ENCODE assay signal across 20 cellular contexts in the genomic region with DNA sequence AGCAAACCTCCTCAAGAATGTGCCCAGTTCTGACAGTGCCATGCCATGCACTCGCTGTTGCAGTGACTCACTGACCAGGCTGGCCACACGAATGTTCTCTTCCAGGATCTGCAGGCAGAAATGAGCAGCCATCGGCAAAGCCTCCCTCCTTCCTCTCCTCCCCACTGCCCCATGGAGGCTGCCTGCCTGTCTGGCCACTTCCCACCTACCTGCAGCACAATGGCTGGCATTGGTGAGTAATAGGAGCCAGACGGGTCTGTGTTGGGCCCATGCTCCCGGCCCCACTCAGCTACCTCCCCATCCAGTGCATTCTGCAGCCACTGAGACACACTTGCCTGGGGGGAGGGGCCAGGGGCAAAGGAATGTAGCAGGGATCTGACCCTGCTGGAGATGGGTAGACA. TPM values are rescaled to one million over a fixed set of nuclear protein-coding genes. Genes with fewer than 3 reads are reported as not detected.
A peak's percentile ranks its signal among the peaks of the same experiment; 100 is the strongest.
DNase-seq lines count a peak whose midpoint lies in the region; TF ChIP-seq lines count a peak whose summit lies in the region.
"Had no signal": no experiment of that assay in that cellular context is flagged by ENCODE, and none has a peak within 500 bp of the region (broad histone marks: within the 10 kb centered on the region; RNA-seq: fewer than 3 reads in every experiment).

No MANE protein-coding gene starts in this region.

- no peak for TF ChIP-seq RAD21 in SK-N-SH (IDR thresholded peaks at IDR 0.05; ENCODE audit: low read length)

- H3K4me2 ChIP-seq in SK-N-SH = peak overlapping the region; percentile 92

- WGBS in SK-N-SH (ENCODE audit: low lambda C conversion rate) = 13% methylated on average over 4 of the region's 5 CpGs

- H3K4me3 ChIP-seq in HEK293 (ENCODE audit: low read depth, low read length) (no peak overlapping the region), SK-N-SH (ENCODE audit: low read depth in 2 of 2, low read length in 1 of 2) (peak overlapping the region in 1 of 2 experiments; percentile 36; a peak in 2 of 4 replicates)
- H3K4me3 ChIP-seq: dorsolateral prefrontal cortex, K562, uterus had no signal

- in situ Hi-C loops in ACHN (cut with HindIII; ENCODE audit: low pct_ligation_motif_present, low pct_unique_long_range_greater_than_20kb, low sequenced_read_pairs) = no loop called here

- H3K4me1 ChIP-seq in HEK293 (ENCODE audit: control insufficient read depth, insufficient read depth, low read length) (peaks cover 9% of the 10 kb centered on the region), SK-N-SH (ENCODE audit: control insufficient read depth in 1 of 2, insufficient read depth in 2 of 2, low read depth in 1 of 2, low read length in 1 of 2) (peaks cover 21 to 25% of the 10 kb centered on the region in 2 experiments)

- H3K4me3 Mint-ChIP-seq in CD14-positive monocyte = peak overlapping the region in 1 of 2 donors; percentile 64
- H3K4me3 Mint-ChIP-seq: activated CD4-positive, alpha-beta memory T cell treated with anti-CD3 and anti-CD28 coated beads for 36 hours; activated T-cell treated with anti-CD3 and anti-CD28 coated beads, Interleukin-2, amount 50 U/mL, for 72 hours had no signal

- H3K36me3 ChIP-seq in HEK293 (ENCODE audit: control insufficient read depth in 2 of 2, insufficient read depth in 1 of 2, low read length in 2 of 2) (no peaks in the 10 kb centered on the region), SK-N-SH (replicated peaks in 1 of 2; ENCODE audit: control insufficient read depth in 1 of 2, insufficient read depth in 2 of 2, low read length in 1 of 2) (no peaks in the 10 kb centered on the region)
- H3K36me3 ChIP-seq: uterus had no signal

- peaks cover 17% of the 10 kb centered on the region for H3K4me1 Mint-ChIP-seq in CD14-positive monocyte

- H3K36me3 Mint-ChIP-seq in CD14-positive monocyte = peaks cover 2% of the 10 kb centered on the region in 2 donors
- H3K36me3 Mint-ChIP-seq: activated CD4-positive, alpha-beta memory T cell treated with anti-CD3 and anti-CD28 coated beads for 36 hours; activated naive CD8-positive, alpha-beta T cell had no signal

- no peaks in the 10 kb centered on the region for H3K9me3 ChIP-seq in HEK293 (ENCODE audit: control insufficient read depth, insufficient read depth, low read depth, low read length)
- H3K9me3 ChIP-seq in SK-N-SH = no peaks in the 10 kb centered on the region
- H3K9me3 ChIP-seq: uterus had no signal

- POLR2A ChIA-PET in HEK293 (lab: Yijun Ruan, JAX) (no interaction called here), SK-N-SH (lab: Yijun Ruan, JAX) (no interaction called here)

- CTCF ChIA-PET in HEK293 (lab: Yijun Ruan, JAX) (interaction anchor here (0.5 to 2.6 kb wide), 3 partner anchors 152 to 189 kb away, joined by 4 to 30 read pairs (median 4); no protein-coding TSS in a partner anchor), SK-N-SH (lab: Yijun Ruan, JAX) (interaction anchor here (1.2 to 2.3 kb wide), 3 partner anchors 168 to 232 kb away, joined by 4 to 12 read pairs (median 6); partner anchors contain the start of gene CES3)

- H3F3A ChIP-seq in SK-N-SH (replicated peaks; ENCODE audit: insufficient read depth) = peaks cover 30% of the 10 kb centered on the region

- TF ChIP-seq EP300 in SK-N-SH (IDR thresholded peaks at IDR 0.05; ENCODE audit: borderline replicate concordance in 1 of 2, low read depth in 1 of 2, low read length in 1 of 2) = no peak

- intact Hi-C loops in CD14-positive monocyte (cut with micrococcal nuclease) = no loop called here

- peaks cover 18% of the 10 kb centered on the region for H3K79me2 ChIP-seq in SK-N-SH (ENCODE audit: insufficient read depth)

- TF ChIP-seq CTCF in HEK293 (tag by site-specific recombination; IDR thresholded peaks at IDR 0.05) (no peak), SK-N-SH (IDR thresholded peaks at IDR 0.05) (no peak), CD14-positive monocyte (IDR thresholded peaks at IDR 0.05) (no peak)

- H3K27ac Mint-ChIP-seq in CD14-positive monocyte = peak overlapping the region in 1 of 7 donors; percentile 41
- H3K27ac Mint-ChIP-seq: activated CD4-positive, alpha-beta memory T cell treated with anti-CD3 and anti-CD28 coated beads for 36 hours; activated naive CD8-positive, alpha-beta T cell; activated T-cell treated with anti-CD3 and anti-CD28 coated beads, Interleukin-2, amount 50 U/mL, for 72 hours; nephron had no signal

- H3K27me3 Mint-ChIP-seq in CD14-positive monocyte (ENCODE audit: low read depth in 3 of 3) = peaks cover 7 to 29% (median 18%) of the 10 kb centered on the region in 3 donors

- H3K9me3 Mint-ChIP-seq in CD14-positive monocyte = peaks cover 0 to 5% (median 2%) of the 10 kb centered on the region in 7 donors
- H3K9me3 Mint-ChIP-seq: activated CD4-positive, alpha-beta memory T cell treated with anti-CD3 and anti-CD28 coated beads for 36 hours; activated T-cell treated with anti-CD3 and anti-CD28 coated beads, Interleukin-2, amount 50 U/mL, for 72 hours; nephron had no signal

- no peaks in the 10 kb centered on the region for H3K9me2 ChIP-seq in SK-N-SH

- H3K27ac ChIP-seq in HEK293 (ENCODE audit: extremely low read depth, low read depth, low read length) = no peak overlapping the region
- peak overlapping the region in 1 of 2 experiments; percentile 57; a peak in 3 of 4 replicates for H3K27ac ChIP-seq in SK-N-SH (ENCODE audit: low read depth in 2 of 2, low read length in 1 of 2)
- H3K27ac ChIP-seq: uterus had no signal

- DNase-seq in ACHN (peak; percentile 92), SK-N-SH (no peak), hepatic stellate cell (ENCODE audit: low spot score) (peak; percentile 54), CD14-positive monocyte (ENCODE audit: low spot score) (no peak), SHP77 treated with DMSO at 0.1 percent for 48 hours (lab: John Stamatoyannopoulos, UW) (no peak), C1 segment of cervical spinal cord (lab: John Stamatoyannopoulos, UW) (no peak), NCI-H1436 (lab: John Stamatoyannopoulos, UW) (no peak)
- DNase-seq: activated CD4-positive, alpha-beta memory T cell treated with anti-CD3 and anti-CD28 coated beads for 36 hours; activated T-cell treated with anti-CD3 and anti-CD28 coated beads, Interleukin-2, amount 50 U/mL, for 72 hours; dorsolateral prefrontal cortex; glutamatergic neuron; NCI-H1048; NCI-H2107; NCI-H748 treated with DMSO at 0.1 percent for 48 hours; stimulated activated CD4-positive, alpha-beta T cell treated with anti-CD3 and anti-CD28 coated beads, Interleukin-1b, Interleukin-23, amount 100 ng/mL, for 48 hours; uterus had no signal

- no peak overlapping the region for H3K9ac ChIP-seq in SK-N-SH

- H2AFZ ChIP-seq in SK-N-SH (ENCODE audit: low read depth) = no peak overlapping the region

- no peaks in the 10 kb centered on the region for H3K27me3 ChIP-seq in SK-N-SH (ENCODE audit: insufficient read depth)
- H3K27me3 ChIP-seq: dorsolateral prefrontal cortex, uterus had no signal

- H4K20me1 ChIP-seq in SK-N-SH (ENCODE audit: insufficient read depth) = no peaks in the 10 kb centered on the region

TF ChIP-seq in HEK293, 187 proteins besides CTCF, POLR2A, EP300 and RAD21:
- TF ChIP-seq ZNF501 (tag by site-specific recombination; IDR thresholded peaks at IDR 0.05) (no peak), ZNF341 (tag by site-specific recombination; IDR thresholded peaks at IDR 0.05; ENCODE audit: low read depth) (peak; percentile 50)

TF ChIP-seq in SK-N-SH, 30 proteins besides CTCF, POLR2A, EP300 and RAD21 (continues in another document):
- TF ChIP-seq, protein P1, sequence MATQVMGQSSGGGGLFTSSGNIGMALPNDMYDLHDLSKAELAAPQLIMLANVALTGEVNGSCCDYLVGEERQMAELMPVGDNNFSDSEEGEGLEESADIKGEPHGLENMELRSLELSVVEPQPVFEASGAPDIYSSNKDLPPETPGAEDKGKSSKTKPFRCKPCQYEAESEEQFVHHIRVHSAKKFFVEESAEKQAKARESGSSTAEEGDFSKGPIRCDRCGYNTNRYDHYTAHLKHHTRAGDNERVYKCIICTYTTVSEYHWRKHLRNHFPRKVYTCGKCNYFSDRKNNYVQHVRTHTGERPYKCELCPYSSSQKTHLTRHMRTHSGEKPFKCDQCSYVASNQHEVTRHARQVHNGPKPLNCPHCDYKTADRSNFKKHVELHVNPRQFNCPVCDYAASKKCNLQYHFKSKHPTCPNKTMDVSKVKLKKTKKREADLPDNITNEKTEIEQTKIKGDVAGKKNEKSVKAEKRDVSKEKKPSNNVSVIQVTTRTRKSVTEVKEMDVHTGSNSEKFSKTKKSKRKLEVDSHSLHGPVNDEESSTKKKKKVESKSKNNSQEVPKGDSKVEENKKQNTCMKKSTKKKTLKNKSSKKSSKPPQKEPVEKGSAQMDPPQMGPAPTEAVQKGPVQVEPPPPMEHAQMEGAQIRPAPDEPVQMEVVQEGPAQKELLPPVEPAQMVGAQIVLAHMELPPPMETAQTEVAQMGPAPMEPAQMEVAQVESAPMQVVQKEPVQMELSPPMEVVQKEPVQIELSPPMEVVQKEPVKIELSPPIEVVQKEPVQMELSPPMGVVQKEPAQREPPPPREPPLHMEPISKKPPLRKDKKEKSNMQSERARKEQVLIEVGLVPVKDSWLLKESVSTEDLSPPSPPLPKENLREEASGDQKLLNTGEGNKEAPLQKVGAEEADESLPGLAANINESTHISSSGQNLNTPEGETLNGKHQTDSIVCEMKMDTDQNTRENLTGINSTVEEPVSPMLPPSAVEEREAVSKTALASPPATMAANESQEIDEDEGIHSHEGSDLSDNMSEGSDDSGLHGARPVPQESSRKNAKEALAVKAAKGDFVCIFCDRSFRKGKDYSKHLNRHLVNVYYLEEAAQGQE (IDR thresholded peaks at IDR 0.05; ENCODE audit: low read depth, low read length) = peak; percentile 48; the same call in 1 of the 2 replicates
- peak; percentile 65; the same call in 1 of the 2 replicates for TF ChIP-seq SIN3A (IDR thresholded peaks at IDR 0.05; ENCODE audit: borderline replicate concordance, low read depth, low read length)

RNA-seq across cellular contexts. Expression of gene MATCAP1, which starts 2.8 kb away (rescaled TPM):
- polyA plus RNA-seq in SK-N-SH (2012; rRNA removed) = 68.5 and 83.5 TPM in 2 replicates
- polyA plus RNA-seq in SK-N-SH (2012; cell fraction: cytosol; rRNA removed) = 9.5 and 20.4 TPM in 2 replicates
- polyA plus RNA-seq in SK-N-SH (2012; cell fraction: nucleus; rRNA removed) = 409 and 450 TPM in 2 replicates
- polyA plus RNA-seq in CD14-positive monocyte = under 1 TPM; 0.58 to 0.99 TPM

RNA-seq across cellular contexts. Expression of gene EXOC3L1, which starts 3.4 kb away (rescaled TPM):
- polyA plus RNA-seq in SK-N-SH (2012; rRNA removed) = 0.46 and 0.83 TPM in 2 replicates
- polyA plus RNA-seq in SK-N-SH (2012; cell fraction: cytosol; rRNA removed) = 0.22 and 0.26 TPM in 2 replicates
- 1.8 and 3.1 TPM in 2 replicates for polyA plus RNA-seq in SK-N-SH (2012; cell fraction: nucleus; rRNA removed)
- 1 to 10 TPM; 3.0 to 3.7 TPM for polyA plus RNA-seq in CD14-positive monocyte

RNA-seq across cellular contexts. Expression of gene E2F4, which starts 5.4 kb away (rescaled TPM):
- polyA plus RNA-seq in SK-N-SH (2012; rRNA removed) (168 and 210 TPM in 2 replicates), CD14-positive monocyte (10 to 100 TPM; 53.1 to 61.5 TPM)
- polyA plus RNA-seq in SK-N-SH (2012; cell fraction: cytosol; rRNA removed) = 67.3 and 95.5 TPM in 2 replicates
- 745 and 747 TPM in 2 replicates for polyA plus RNA-seq in SK-N-SH (2012; cell fraction: nucleus; rRNA removed)

RNA-seq across cellular contexts. Expression of gene ELMO3, which starts 12.4 kb away (rescaled TPM):
- 2.3 and 3.1 TPM in 2 replicates for polyA plus RNA-seq in SK-N-SH (2012; rRNA removed)
- 0.58 and 0.90 TPM in 2 replicates for polyA plus RNA-seq in SK-N-SH (2012; cell fraction: cytosol; rRNA removed)
- 20.1 and 23.3 TPM in 2 replicates for polyA plus RNA-seq in SK-N-SH (2012; cell fraction: nucleus; rRNA removed)
- under 1 TPM in 1 of 2 donors, not detected in 1; 0.15 TPM for polyA plus RNA-seq in CD14-positive monocyte

RNA-seq across cellular contexts. Expression of gene NOL3, which starts 16.2 kb away (rescaled TPM):
- polyA plus RNA-seq in SK-N-SH (2012; rRNA removed) = 34.1 and 38.7 TPM in 2 replicates
- polyA plus RNA-seq in SK-N-SH (2012; cell fraction: cytosol; rRNA removed) = 16.9 and 22.0 TPM in 2 replicates
- 131 and 167 TPM in 2 replicates for polyA plus RNA-seq in SK-N-SH (2012; cell fraction: nucleus; rRNA removed)
- polyA plus RNA-seq in CD14-positive monocyte = 1 to 10 TPM; 2.7 to 3.8 TPM

Comparison
In these comparisons a context has a peak if more than half of its experiments do, and no peak if none do; other contexts are left out.
1. DNase-seq: peak in ACHN (single experiment) and hepatic stellate cell (single experiment); none in SK-N-SH (single experiment), CD14-positive monocyte (single experiment), SHP77 treated with DMSO at 0.1 percent for 48 hours (single experiment), C1 segment of cervical spinal cord (0 of 14) and NCI-H1436 (single experiment).
2. RNA of gene MATCAP1, which starts 2.8 kb away (polyA plus RNA-seq): 9.5 to 450 TPM in SK-N-SH; 0.58 to 0.99 TPM in CD14-positive monocyte; every median in the first group is over 4 times any median in the second.